ENCODE assay signal across 29 cellular contexts in genomic region chr15:93454788-93455187, GRCh38.
"Had no signal": no experiment of that assay in that cellular context is flagged by ENCODE, and none has a peak within 500 bp of the region (broad histone marks: within the 10 kb centered on the region; RNA-seq: fewer than 3 reads in every experiment).

No MANE protein-coding gene starts in this region.

- H3K4me3 Mint-ChIP-seq: activated B cell treated with CpG ODN at 0.5 μM for 24 hours; activated CD4-positive, alpha-beta memory T cell treated with anti-CD3 and anti-CD28 coated beads, Interleukin-2, amount 10 ng/mL, durations not matched to agents 7 days and 5 days; activated CD8-positive, alpha-beta memory T cell treated with anti-CD3 and anti-CD28 coated beads, Interleukin-2, amount 10 ng/mL, durations not matched to agents 7 days and 5 days; activated naive CD4-positive, alpha-beta T cell treated with anti-CD3 and anti-CD28 coated beads, Interleukin-2, amount 50 U/mL, for 24 hours; activated naive CD8-positive, alpha-beta T cell treated with anti-CD3 and anti-CD28 coated beads, Interleukin-2, amount 10 ng/mL, durations not matched to agents 7 days and 5 days; central memory CD8-positive, alpha-beta T cell had no signal

- H3K9me3 Mint-ChIP-seq: activated B cell treated with CpG ODN at 0.5 μM for 24 hours; activated CD4-positive, alpha-beta memory T cell treated with anti-CD3 and anti-CD28 coated beads, Interleukin-2, amount 10 ng/mL, durations not matched to agents 7 days and 5 days; activated naive CD4-positive, alpha-beta T cell treated with anti-CD3 and anti-CD28 coated beads, Interleukin-2, amount 50 U/mL, for 24 hours; activated naive CD8-positive, alpha-beta T cell treated with anti-CD3 and anti-CD28 coated beads, Interleukin-2, amount 10 ng/mL, durations not matched to agents 7 days and 5 days; central memory CD8-positive, alpha-beta T cell had no signal

- H3K36me3 Mint-ChIP-seq: activated CD8-positive, alpha-beta memory T cell treated with anti-CD3 and anti-CD28 coated beads, Interleukin-2, amount 10 ng/mL, durations not matched to agents 7 days and 5 days; activated naive CD4-positive, alpha-beta T cell treated with anti-CD3 and anti-CD28 coated beads, Interleukin-2, amount 50 U/mL, for 24 hours; activated naive CD8-positive, alpha-beta T cell treated with anti-CD3 and anti-CD28 coated beads, Interleukin-2, amount 10 ng/mL, durations not matched to agents 7 days and 5 days had no signal

- H3K36me3 ChIP-seq: ascending aorta, cardiac muscle cell, MG63, SJSA1 had no signal

- ATAC-seq: activated CD8-positive, alpha-beta memory T cell treated with anti-CD3 and anti-CD28 coated beads, Interleukin-2, amount 10 ng/mL, durations not matched to agents 7 days and 5 days; Panc1 had no signal

- H3K4me1 Mint-ChIP-seq: activated B cell treated with CpG ODN at 0.5 μM for 24 hours; activated CD4-positive, alpha-beta memory T cell treated with anti-CD3 and anti-CD28 coated beads, Interleukin-2, amount 10 ng/mL, durations not matched to agents 7 days and 5 days; activated CD8-positive, alpha-beta memory T cell treated with anti-CD3 and anti-CD28 coated beads, Interleukin-2, amount 10 ng/mL, durations not matched to agents 7 days and 5 days; activated naive CD4-positive, alpha-beta T cell treated with anti-CD3 and anti-CD28 coated beads, Interleukin-2, amount 50 U/mL, for 24 hours; activated naive CD8-positive, alpha-beta T cell treated with anti-CD3 and anti-CD28 coated beads, Interleukin-2, amount 10 ng/mL, durations not matched to agents 7 days and 5 days; central memory CD8-positive, alpha-beta T cell had no signal

- H3K27ac Mint-ChIP-seq: activated B cell treated with CpG ODN at 0.5 μM for 24 hours; activated CD4-positive, alpha-beta memory T cell treated with anti-CD3 and anti-CD28 coated beads, Interleukin-2, amount 10 ng/mL, durations not matched to agents 7 days and 5 days; activated CD8-positive, alpha-beta memory T cell treated with anti-CD3 and anti-CD28 coated beads, Interleukin-2, amount 10 ng/mL, durations not matched to agents 7 days and 5 days; activated naive CD4-positive, alpha-beta T cell treated with anti-CD3 and anti-CD28 coated beads, Interleukin-2, amount 50 U/mL, for 24 hours; activated naive CD8-positive, alpha-beta T cell treated with anti-CD3 and anti-CD28 coated beads, Interleukin-2, amount 10 ng/mL, durations not matched to agents 7 days and 5 days had no signal

- H3K4me1 ChIP-seq: SJSA1 had no signal

- H3K4me3 ChIP-seq: ascending aorta, cardiac muscle cell, MG63, SJSA1 had no signal

- H3K27me3 ChIP-seq: ascending aorta, SJSA1 had no signal

- H3K9me3 ChIP-seq: ascending aorta, MG63, SJSA1 had no signal

- DNase-seq: activated B cell treated with CpG ODN at 0.5 μM for 24 hours; activated CD4-positive, alpha-beta memory T cell treated with anti-CD3 and anti-CD28 coated beads, Interleukin-2, amount 10 ng/mL, durations not matched to agents 7 days and 5 days; activated CD4-positive, alpha-beta T cell treated with anti-CD3 and anti-CD28 coated beads for 4 hours; activated CD4-positive, CD25-positive, alpha-beta regulatory T cell treated with anti-CD3 and anti-CD28 coated beads, Interleukin-2, amount 50 U/mL, for 72 hours; activated CD8-positive, alpha-beta memory T cell treated with anti-CD3 and anti-CD28 coated beads for 24 hours; activated CD8-positive, alpha-beta memory T cell treated with anti-CD3 and anti-CD28 coated beads, Interleukin-2, amount 10 ng/mL, durations not matched to agents 7 days and 5 days; activated CD8-positive, alpha-beta memory T cell treated with anti-CD3 and anti-CD28 coated beads, Interleukin-2, amount 50 U/mL, for 48 hours; activated effector memory CD4-positive, alpha-beta T cell treated with Interleukin-2 at 50 U/mL for 16 hours; activated naive CD8-positive, alpha-beta T cell treated with anti-CD3 and anti-CD28 coated beads, Interleukin-2, amount 10 ng/mL, durations not matched to agents 7 days and 5 days; activated T-cell treated with anti-CD3 and anti-CD28 coated beads, Interleukin-2, amount 50 U/mL, for 48 hours; amygdala; Kasumi-1; KG1; MG63; NCI-H1048; NCI-H1105 treated with DMSO at 0.1 percent for 48 hours; NCI-H1436; NCI-H1694; NCI-H1930; NCI-H2081 treated with DMSO at 0.1 percent for 48 hours; NCI-H345; NCI-H524 treated with DMSO at 0.1 percent for 48 hours; SHP77 had no signal

- H3K27ac ChIP-seq: ascending aorta, cardiac muscle cell, SJSA1 had no signal

- H3K27me3 Mint-ChIP-seq: activated B cell treated with CpG ODN at 0.5 μM for 24 hours; activated CD8-positive, alpha-beta memory T cell treated with anti-CD3 and anti-CD28 coated beads, Interleukin-2, amount 10 ng/mL, durations not matched to agents 7 days and 5 days had no signal
